Comparison of ENCODE assay signal across 15 cellular contexts in genomic region chr4:124854968-124855367, GRCh38.
DNase-seq lines count a peak whose midpoint lies in the region; ATAC-seq and TF ChIP-seq lines count a peak whose summit lies in the region.
"Had no signal": no experiment of that assay in that cellular context is flagged by ENCODE, and none has a peak within 500 bp of the region (broad histone marks: within the 10 kb centered on the region; RNA-seq: fewer than 3 reads in every experiment).

No MANE protein-coding gene starts in this region.

- no peaks in the 10 kb centered on the region for H3K27me3 Mint-ChIP-seq in naive thymus-derived CD4-positive, alpha-beta T cell
- H3K27me3 Mint-ChIP-seq: activated CD4-positive, alpha-beta T cell treated with anti-CD3 and anti-CD28 coated beads for 36 hours had no signal

- no peaks in the 10 kb centered on the region for H3K9me3 ChIP-seq in naive thymus-derived CD4-positive, alpha-beta T cell (ENCODE audit: control insufficient read depth in 2 of 3, low read length in 3 of 3)
- H3K9me3 ChIP-seq in tibial artery = no peaks in the 10 kb centered on the region
- H3K9me3 ChIP-seq: HAP-1, sigmoid colon had no signal

- peaks cover 0 to 6% (median 3%) of the 10 kb centered on the region in 11 donors for H3K9me3 Mint-ChIP-seq in naive thymus-derived CD4-positive, alpha-beta T cell

- no peaks in the 10 kb centered on the region for H3K36me3 Mint-ChIP-seq in naive thymus-derived CD4-positive, alpha-beta T cell

- H3K27ac ChIP-seq in naive thymus-derived CD4-positive, alpha-beta T cell (ENCODE audit: low read depth, low read length) = no peak overlapping the region
- H3K27ac ChIP-seq in tibial artery = no peak overlapping the region
- H3K27ac ChIP-seq: sigmoid colon had no signal

- CTCF ChIA-PET in naive thymus-derived CD4-positive, alpha-beta T cell (lab: Charles Lee) = no interaction called here

- intact Hi-C loops in naive thymus-derived CD4-positive, alpha-beta T cell (cut with micrococcal nuclease) = no loop called here
- intact Hi-C loops in tibial artery (cut with DNase I; ENCODE audit: low total_unique reads) = no loop called here

- TF ChIP-seq CTCF in fibroblast of the aortic adventitia (IDR thresholded peaks at IDR 0.05; ENCODE audit: insufficient read depth, low read length) (no peak), tibial artery (IDR thresholded peaks at IDR 0.05) (no peak)

- H3K4me1 ChIP-seq in naive thymus-derived CD4-positive, alpha-beta T cell (ENCODE audit: control insufficient read depth in 2 of 2, insufficient read depth in 2 of 2, low read length in 2 of 2) = no peaks in the 10 kb centered on the region
- H3K4me1 ChIP-seq in tibial artery = peaks cover 0 to 15% (median 1%) of the 10 kb centered on the region in 4 donors
- H3K4me1 ChIP-seq: HAP-1, sigmoid colon had no signal

- POLR2A ChIA-PET in naive thymus-derived CD4-positive, alpha-beta T cell (lab: Charles Lee) = no interaction called here

- ATAC-seq in GM18502 (IDR thresholded peaks at IDR 0.05; ENCODE audit: poor library complexity, unreplicated experiment) (peak; percentile 94), GM21576 (IDR thresholded peaks at IDR 0.05; ENCODE audit: unreplicated experiment) (peak; percentile 87), HG03457 (IDR thresholded peaks at IDR 0.05; ENCODE audit: unreplicated experiment) (peak; percentile 76)
- no peak for ATAC-seq in naive thymus-derived CD4-positive, alpha-beta T cell
- ATAC-seq: activated CD4-positive, alpha-beta T cell treated with anti-CD3 and anti-CD28 coated beads for 36 hours had no signal

- no peak overlapping the region for H3K4me3 Mint-ChIP-seq in naive thymus-derived CD4-positive, alpha-beta T cell
- H3K4me3 Mint-ChIP-seq: activated CD4-positive, alpha-beta T cell treated with anti-CD3 and anti-CD28 coated beads for 36 hours had no signal

- no peak overlapping the region for H3K4me3 ChIP-seq in fibroblast of the aortic adventitia (ENCODE audit: low read depth, low read length)
- H3K4me3 ChIP-seq in naive thymus-derived CD4-positive, alpha-beta T cell (ENCODE audit: low read length) = no peak overlapping the region
- no peak overlapping the region for H3K4me3 ChIP-seq in tibial artery
- H3K4me3 ChIP-seq: HAP-1, lung, sigmoid colon had no signal

- peak; percentile 16 for DNase-seq in fibroblast of the aortic adventitia (ENCODE audit: low read depth)
- DNase-seq in NCI-H1694 (lab: John Stamatoyannopoulos, UW) = no peak
- no peak for DNase-seq in NCI-H69 (lab: John Stamatoyannopoulos, UW)
- no peak for DNase-seq in naive thymus-derived CD4-positive, alpha-beta T cell
- no peak for DNase-seq in tibial artery
- DNase-seq: activated CD4-positive, alpha-beta T cell treated with anti-CD3 and anti-CD28 coated beads for 36 hours; amygdala; DMS153; RPMI8226; sigmoid colon had no signal

- no peaks in the 10 kb centered on the region for H3K4me1 Mint-ChIP-seq in naive thymus-derived CD4-positive, alpha-beta T cell
- H3K4me1 Mint-ChIP-seq: activated CD4-positive, alpha-beta T cell treated with anti-CD3 and anti-CD28 coated beads for 36 hours had no signal

- no peaks in the 10 kb centered on the region for H3K27me3 ChIP-seq in naive thymus-derived CD4-positive, alpha-beta T cell (ENCODE audit: control insufficient read depth in 2 of 2, insufficient read depth in 2 of 2, low read length in 2 of 2)
- H3K27me3 ChIP-seq in tibial artery = no peaks in the 10 kb centered on the region
- H3K27me3 ChIP-seq: sigmoid colon had no signal

- no peak overlapping the region for H3K27ac Mint-ChIP-seq in naive thymus-derived CD4-positive, alpha-beta T cell
- H3K27ac Mint-ChIP-seq: activated CD4-positive, alpha-beta T cell treated with anti-CD3 and anti-CD28 coated beads for 36 hours had no signal

- H3K36me3 ChIP-seq in naive thymus-derived CD4-positive, alpha-beta T cell (ENCODE audit: control insufficient read depth in 2 of 3, insufficient read depth in 3 of 3, low read length in 3 of 3) = no peaks in the 10 kb centered on the region
- H3K36me3 ChIP-seq in tibial artery = no peaks in the 10 kb centered on the region
- H3K36me3 ChIP-seq: HAP-1, sigmoid colon had no signal
